In genomic region chr5:134845335-134845851, GRCh38 we compare ENCODE assay signal across 8 cellular contexts. TPM values are rescaled to one million over a fixed set of nuclear protein-coding genes. Genes with fewer than 3 reads are reported as not detected.
DNase-seq lines count a peak whose midpoint lies in the region; TF ChIP-seq lines count a peak whose summit lies in the region.

No MANE protein-coding gene starts in this region.

- peak overlapping the region; percentile 89 to 93 (median 92) for H3K4me3 ChIP-seq in Peyer's patch
- peak overlapping the region; percentile 86 to 93 (median 89) for H3K4me3 ChIP-seq in esophagus squamous epithelium
- H3K4me3 ChIP-seq in prostate gland: peak overlapping the region; percentile 95 to 99

- H3K4me1 ChIP-seq in Peyer's patch: peaks cover 0 to 39% (median 7%) of the 10 kb centered on the region in 4 donors
- H3K4me1 ChIP-seq in esophagus squamous epithelium: peaks cover 18 to 46% (median 30%) of the 10 kb centered on the region in 3 donors
- H3K4me1 ChIP-seq in prostate gland (replicated peaks): peaks cover 6% of the 10 kb centered on the region

- intact Hi-C loops in esophagus squamous epithelium (cut with DNase I) (no loop called here), prostate gland (cut with DNase I) (loop anchor here (5.0 to 10.0 kb wide), 2 partner anchors 62 to 169 kb away; partner anchors contain the start of gene PCBD2)

- H3K36me3 ChIP-seq in Peyer's patch: peaks cover 0 to 14% (median 0%) of the 10 kb centered on the region in 3 donors
- H3K36me3 ChIP-seq in esophagus squamous epithelium: peaks cover 0 to 28% (median 0%) of the 10 kb centered on the region in 3 donors
- H3K36me3 ChIP-seq in prostate gland: no peaks in the 10 kb centered on the region

- TF ChIP-seq POLR2A in Peyer's patch (IDR thresholded peaks at IDR 0.05) (no peak), esophagus squamous epithelium (IDR thresholded peaks at IDR 0.05) (no peak), prostate gland (IDR thresholded peaks at IDR 0.05) (no peak)

- H3K27me3 ChIP-seq in Peyer's patch (no peaks in the 10 kb centered on the region), esophagus squamous epithelium (no peaks in the 10 kb centered on the region), prostate gland (replicated peaks; ENCODE audit: insufficient read depth) (no peaks in the 10 kb centered on the region)

- no peak for TF ChIP-seq CTCF in Peyer's patch (IDR thresholded peaks at IDR 0.05)
- no peak for TF ChIP-seq CTCF in esophagus squamous epithelium (IDR thresholded peaks at IDR 0.05)
- no peak for TF ChIP-seq CTCF in prostate gland (IDR thresholded peaks at IDR 0.05)

- DNase-seq in ELR (ENCODE audit: low read depth) (peak; percentile 60), Peyer's patch (no peak), esophagus squamous epithelium (lab: John Stamatoyannopoulos, UW) (no peak), prostate gland (ENCODE audit: low spot score) (no peak), NCI-H446 (lab: John Stamatoyannopoulos, UW) (no peak), midbrain (lab: John Stamatoyannopoulos, UW) (no peak), GM19238 (ENCODE audit: insufficient read length, low spot score) (no peak), NOMO-1 (lab: John Stamatoyannopoulos, UW; ENCODE audit: unreplicated experiment in 2 of 2) (no peak)

- peak overlapping the region; percentile 94 to 99 (median 97) for H3K27ac ChIP-seq in Peyer's patch
- H3K27ac ChIP-seq in esophagus squamous epithelium: peak overlapping the region; percentile 95 to 98 (median 96)
- peak overlapping the region; percentile 96 to 97 for H3K27ac ChIP-seq in prostate gland

- WGBS in esophagus squamous epithelium, 2 donors: 15 to 39% methylated on average over 5 of the region's 12 CpGs
- WGBS in prostate gland: 8% methylated on average over 12 of the region's 12 CpGs

- H3K9me3 ChIP-seq in Peyer's patch: no peaks in the 10 kb centered on the region
- H3K9me3 ChIP-seq in esophagus squamous epithelium: no peaks in the 10 kb centered on the region
- no peaks in the 10 kb centered on the region for H3K9me3 ChIP-seq in prostate gland

RNA-seq across cellular contexts. Expression of gene C5orf24, which starts 0.4 kb away (rescaled TPM):
- total RNA-seq in Peyer's patch (10 to 100 TPM; 24.8 to 36.7 (median 35.6) TPM), esophagus squamous epithelium (10 to 100 TPM; 17.9 to 36.2 (median 24.7) TPM), prostate gland (10 to 100 TPM; 30.4 to 39.5 TPM)

RNA-seq across cellular contexts. Expression of gene TXNDC15, which starts 28.8 kb away (rescaled TPM):
- total RNA-seq in Peyer's patch: 10 to 100 TPM; 34.3 to 81.7 (median 39.9) TPM
- 10 to 100 TPM; 20.2 to 43.9 (median 35.2) TPM for total RNA-seq in esophagus squamous epithelium
- 100 to 1,000 TPM in 1 of 2 donors, 10 to 100 TPM in 1; 76.1 to 132 TPM for total RNA-seq in prostate gland

RNA-seq across cellular contexts. Expression of gene PCBD2, which starts 59.5 kb away (rescaled TPM):
- total RNA-seq in Peyer's patch: 10 to 100 TPM; 15.5 to 39.6 (median 27.9) TPM
- 10 to 100 TPM in 1 of 4 donors, 1 to 10 TPM in 3; 8.0 to 12.8 (median 8.8) TPM for total RNA-seq in esophagus squamous epithelium
- total RNA-seq in prostate gland: 1 to 10 TPM; 7.4 to 9.4 TPM
